Comparison of ENCODE assay signal across 2 cellular contexts in the genomic region with DNA sequence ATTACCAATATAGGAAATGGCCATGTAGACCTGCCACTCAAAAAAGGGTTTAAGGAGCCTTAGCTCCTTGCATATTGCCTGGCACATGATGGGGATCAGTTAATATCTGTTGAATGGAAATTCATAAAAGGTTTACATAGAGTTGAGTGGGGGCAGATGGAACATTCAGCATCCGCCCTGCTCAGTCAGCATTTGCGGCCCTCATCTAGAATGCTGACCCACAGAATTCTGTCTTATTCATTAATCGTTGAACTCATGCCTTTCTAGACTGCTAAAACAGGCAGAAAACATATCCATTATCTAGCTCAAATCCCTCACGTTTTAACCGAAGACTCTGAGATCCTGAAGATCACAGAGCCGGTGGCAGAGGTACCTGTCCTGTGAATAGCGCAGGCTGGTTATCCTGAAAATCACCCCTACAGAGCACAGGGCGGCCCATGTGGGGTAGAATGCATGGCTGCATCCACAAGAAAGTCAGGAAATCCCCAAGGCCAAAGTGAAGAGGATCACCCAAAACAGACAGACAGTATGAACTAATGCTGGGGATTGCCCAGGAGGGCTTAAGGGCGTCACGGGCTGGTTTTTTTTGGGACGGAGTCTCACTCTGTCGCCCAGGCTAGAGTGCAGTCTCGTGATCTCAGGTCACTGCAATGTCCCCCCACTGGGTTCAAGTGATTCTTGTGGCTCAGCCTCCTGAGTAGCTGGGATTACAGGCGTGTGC.
TF ChIP-seq lines count a peak whose summit lies in the region.

No MANE protein-coding gene starts in this region.

TF ChIP-seq in HepG2, 621 proteins besides CTCF, POLR2A, EP300 and RAD21:
- no peak for TF ChIP-seq ZBTB42 (CRISPR knock-in tag; IDR thresholded peaks at IDR 0.05)
- TF ChIP-seq MAFK (conservative IDR thresholded peaks at IDR 0.05 in 1 of 2, IDR thresholded peaks at IDR 0.05 in 1 of 2; ENCODE audit: low read length in 2 of 2), result peak; percentile 46 to 69; a peak in 3 of 4 replicates
- peak; percentile 65 for TF ChIP-seq MAFF (IDR thresholded peaks at IDR 0.05; ENCODE audit: low read depth, low read length)

TF ChIP-seq in K562, 482 proteins besides CTCF, POLR2A, EP300 and RAD21:
- TF ChIP-seq ZC3H8 (IDR thresholded peaks at IDR 0.05) (no peak), ZKSCAN1 (IDR thresholded peaks at IDR 0.05; ENCODE audit: low read depth, low read length) (no peak), CREB1 (IDR thresholded peaks at IDR 0.05) (no peak), CREB1 (CRISPR knock-in tag; IDR thresholded peaks at IDR 0.05) (no peak), ZFX (CRISPR knock-in tag; IDR thresholded peaks at IDR 0.05) (no peak), SRSF1 (IDR thresholded peaks at IDR 0.05; ENCODE audit: low read depth, low read length) (no peak), C11orf30 (IDR thresholded peaks at IDR 0.05; ENCODE audit: low read depth) (0 out of 2 replicates have a peak, but pooled peaks have one; percentile 6)
